ENCODE assay signal across 19 cellular contexts in the genomic region with DNA sequence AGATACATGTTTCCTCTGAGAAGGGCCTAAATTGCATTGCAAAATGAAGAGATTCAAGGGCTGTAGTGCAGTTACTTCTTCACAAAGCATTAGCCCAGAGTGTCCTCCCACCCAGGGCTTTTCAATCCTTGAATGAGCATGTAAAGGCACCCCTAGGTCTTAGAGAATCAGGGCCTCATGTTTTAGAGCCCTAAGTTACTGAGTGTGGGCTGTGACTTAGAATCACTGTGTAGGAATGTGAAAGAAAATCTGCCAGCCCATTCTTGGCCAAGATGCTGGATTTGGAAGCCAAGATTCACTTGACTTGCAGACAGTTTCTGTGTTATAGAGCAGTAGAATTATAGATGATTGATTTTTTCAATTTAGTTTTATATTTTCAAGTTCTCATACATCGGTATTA.
DNase-seq lines count a peak whose midpoint lies in the region; ATAC-seq and TF ChIP-seq lines count a peak whose summit lies in the region.
"Had no signal": no experiment of that assay in that cellular context is flagged by ENCODE, and none has a peak within 500 bp of the region (broad histone marks: within the 10 kb centered on the region; RNA-seq: fewer than 3 reads in every experiment).

No MANE protein-coding gene starts in this region.

- ATAC-seq in heart right ventricle: peak in 7 of 8 donors; percentile 28 to 67 (median 54)
- ATAC-seq: K562; stimulated activated naive B cell treated with anti-CD40 and anti-IgM and Interleukin-4, amounts not matched to agents 10 μg/mL and 1 μg/mL and 100 μg/mL, for 72 hours; WTC11 had no signal

- WGBS in heart right ventricle, 2 donors: 71 to 85% methylated on average over 1 of the region's 1 CpG

- H3K36me3 Mint-ChIP-seq in activated CD4-positive, alpha-beta memory T cell treated with anti-CD3 and anti-CD28 coated beads for 36 hours: no peaks in the 10 kb centered on the region
- H3K36me3 Mint-ChIP-seq in CD14-positive monocyte: no peaks in the 10 kb centered on the region
- H3K36me3 Mint-ChIP-seq: activated naive CD4-positive, alpha-beta T cell treated with anti-CD3 and anti-CD28 coated beads, Interleukin-2, amount 10 ng/mL, durations not matched to agents 7 days and 5 days; brain; stimulated activated naive B cell treated with anti-CD40 and anti-IgM and Interleukin-4, amounts not matched to agents 10 μg/mL and 1 μg/mL and 100 μg/mL, for 72 hours; WTC11 had no signal

- H3K9me3 Mint-ChIP-seq in activated CD4-positive, alpha-beta memory T cell treated with anti-CD3 and anti-CD28 coated beads for 36 hours: peaks cover 3% of the 10 kb centered on the region
- peaks cover 0 to 7% (median 2%) of the 10 kb centered on the region in 7 donors for H3K9me3 Mint-ChIP-seq in CD14-positive monocyte
- H3K9me3 Mint-ChIP-seq: activated CD4-positive, alpha-beta memory T cell treated with anti-CD3 and anti-CD28 coated beads, Interleukin-2, amount 10 ng/mL, durations not matched to agents 7 days and 5 days; activated naive CD4-positive, alpha-beta T cell treated with anti-CD3 and anti-CD28 coated beads, Interleukin-2, amount 10 ng/mL, durations not matched to agents 7 days and 5 days; activated T-cell treated with anti-CD3 and anti-CD28 coated beads, Interleukin-2, amount 50 U/mL, for 24 hours; WTC11 had no signal

- no peaks in the 10 kb centered on the region for H3K9me3 ChIP-seq in heart right ventricle
- H3K9me3 ChIP-seq: SJCRH30, upper lobe of left lung had no signal

- no peak overlapping the region for H3K4me3 ChIP-seq in heart right ventricle
- H3K4me3 ChIP-seq: K562, SJCRH30, upper lobe of left lung had no signal

- POLR2A ChIA-PET in activated CD4-positive, alpha-beta memory T cell treated with anti-CD3 and anti-CD28 coated beads for 36 hours (lab: Charles Lee): no interaction called here

- no peak overlapping the region for H3K4me3 Mint-ChIP-seq in activated CD4-positive, alpha-beta memory T cell treated with anti-CD3 and anti-CD28 coated beads for 36 hours
- no peak overlapping the region for H3K4me3 Mint-ChIP-seq in CD14-positive monocyte
- H3K4me3 Mint-ChIP-seq: activated CD4-positive, alpha-beta memory T cell treated with anti-CD3 and anti-CD28 coated beads, Interleukin-2, amount 10 ng/mL, durations not matched to agents 7 days and 5 days; activated naive CD4-positive, alpha-beta T cell treated with anti-CD3 and anti-CD28 coated beads, Interleukin-2, amount 10 ng/mL, durations not matched to agents 7 days and 5 days; activated T-cell treated with anti-CD3 and anti-CD28 coated beads, Interleukin-2, amount 50 U/mL, for 24 hours; brain; H9; stimulated activated naive B cell treated with anti-CD40 and anti-IgM and Interleukin-4, amounts not matched to agents 10 μg/mL and 1 μg/mL and 100 μg/mL, for 72 hours; WTC11 had no signal

- peaks cover 3% of the 10 kb centered on the region for H3K27me3 Mint-ChIP-seq in activated CD4-positive, alpha-beta memory T cell treated with anti-CD3 and anti-CD28 coated beads for 36 hours
- peaks cover 0 to 3% (median 0%) of the 10 kb centered on the region in 3 donors for H3K27me3 Mint-ChIP-seq in CD14-positive monocyte (ENCODE audit: low read depth in 3 of 3)
- H3K27me3 Mint-ChIP-seq: activated CD4-positive, alpha-beta memory T cell treated with anti-CD3 and anti-CD28 coated beads, Interleukin-2, amount 10 ng/mL, durations not matched to agents 7 days and 5 days; activated naive CD4-positive, alpha-beta T cell treated with anti-CD3 and anti-CD28 coated beads, Interleukin-2, amount 10 ng/mL, durations not matched to agents 7 days and 5 days; activated T-cell treated with anti-CD3 and anti-CD28 coated beads, Interleukin-2, amount 50 U/mL, for 24 hours; brain; stimulated activated naive B cell treated with anti-CD40 and anti-IgM and Interleukin-4, amounts not matched to agents 10 μg/mL and 1 μg/mL and 100 μg/mL, for 72 hours had no signal

- H3K27me3 ChIP-seq in heart right ventricle: no peaks in the 10 kb centered on the region
- H3K27me3 ChIP-seq: SJCRH30, upper lobe of left lung had no signal

- intact Hi-C loops in heart right ventricle (cut with DNase I) (loop anchor here in 3 of 10 donors (5.0 to 10.0 kb wide), 2 partner anchors 148 to 150 kb away; no protein-coding TSS in a partner anchor), CD14-positive monocyte (cut with micrococcal nuclease) (no loop called here)
- intact Hi-C loops in activated CD4-positive, alpha-beta memory T cell treated with anti-CD3 and anti-CD28 coated beads for 36 hours (cut with micrococcal nuclease): no loop called here

- peak; percentile 55 for DNase-seq in GM03348 (ENCODE audit: low spot score)
- peak; percentile 44 for DNase-seq in cerebellar cortex (ENCODE audit: low spot score)
- peak in 1 of 2 donors; percentile 18 for DNase-seq in heart right ventricle
- peak; percentile 45 for DNase-seq in stromal cell of bone marrow (ENCODE audit: low read depth)
- no peak for DNase-seq in activated CD4-positive, alpha-beta memory T cell treated with anti-CD3 and anti-CD28 coated beads for 36 hours
- DNase-seq in NOMO-1 treated with DMSO at 0.1 percent for 48 hours (lab: John Stamatoyannopoulos, UW; ENCODE audit: unreplicated experiment): no peak
- no peak for DNase-seq in CD14-positive monocyte (ENCODE audit: low spot score)
- DNase-seq in Kasumi-1 (lab: John Stamatoyannopoulos, UW): no peak
- DNase-seq: activated CD4-positive, alpha-beta memory T cell treated with anti-CD3 and anti-CD28 coated beads, Interleukin-2, amount 10 ng/mL, durations not matched to agents 7 days and 5 days; activated naive CD4-positive, alpha-beta T cell treated with anti-CD3 and anti-CD28 coated beads, Interleukin-2, amount 10 ng/mL, durations not matched to agents 7 days and 5 days; activated T-cell treated with anti-CD3 and anti-CD28 coated beads, Interleukin-2, amount 50 U/mL, for 24 hours; H9; NCI-H526; SJCRH30; stimulated activated naive B cell treated with anti-CD40 and anti-IgM and Interleukin-4, amounts not matched to agents 10 μg/mL and 1 μg/mL and 100 μg/mL, for 72 hours; upper lobe of left lung had no signal

- peaks cover 6 to 55% (median 27%) of the 10 kb centered on the region in 9 donors for H3K4me1 ChIP-seq in heart right ventricle
- H3K4me1 ChIP-seq: SJCRH30 had no signal

- H3K27ac Mint-ChIP-seq in activated CD4-positive, alpha-beta memory T cell treated with anti-CD3 and anti-CD28 coated beads for 36 hours: no peak overlapping the region
- H3K27ac Mint-ChIP-seq in CD14-positive monocyte: no peak overlapping the region
- H3K27ac Mint-ChIP-seq: activated CD4-positive, alpha-beta memory T cell treated with anti-CD3 and anti-CD28 coated beads, Interleukin-2, amount 10 ng/mL, durations not matched to agents 7 days and 5 days; activated naive CD4-positive, alpha-beta T cell treated with anti-CD3 and anti-CD28 coated beads, Interleukin-2, amount 10 ng/mL, durations not matched to agents 7 days and 5 days; activated T-cell treated with anti-CD3 and anti-CD28 coated beads, Interleukin-2, amount 50 U/mL, for 24 hours; H9; stimulated activated naive B cell treated with anti-CD40 and anti-IgM and Interleukin-4, amounts not matched to agents 10 μg/mL and 1 μg/mL and 100 μg/mL, for 72 hours; WTC11 had no signal

- TF ChIP-seq CTCF in heart right ventricle (IDR thresholded peaks at IDR 0.05) (no peak), CD14-positive monocyte (IDR thresholded peaks at IDR 0.05) (no peak)

- no peaks in the 10 kb centered on the region for H3K4me1 Mint-ChIP-seq in activated CD4-positive, alpha-beta memory T cell treated with anti-CD3 and anti-CD28 coated beads for 36 hours (ENCODE audit: low read depth)
- H3K4me1 Mint-ChIP-seq in CD14-positive monocyte: no peaks in the 10 kb centered on the region
- H3K4me1 Mint-ChIP-seq: activated CD4-positive, alpha-beta memory T cell treated with anti-CD3 and anti-CD28 coated beads, Interleukin-2, amount 10 ng/mL, durations not matched to agents 7 days and 5 days; activated naive CD4-positive, alpha-beta T cell treated with anti-CD3 and anti-CD28 coated beads, Interleukin-2, amount 10 ng/mL, durations not matched to agents 7 days and 5 days; brain; stimulated activated naive B cell treated with anti-CD40 and anti-IgM and Interleukin-4, amounts not matched to agents 10 μg/mL and 1 μg/mL and 100 μg/mL, for 72 hours had no signal

- H3K36me3 ChIP-seq in heart right ventricle: no peaks in the 10 kb centered on the region
- H3K36me3 ChIP-seq: SJCRH30, upper lobe of left lung had no signal

- H3K27ac ChIP-seq in heart right ventricle: peak overlapping the region in 6 of 10 donors; percentile 4 to 70 (median 69)
- H3K27ac ChIP-seq: SJCRH30 had no signal

- CTCF ChIA-PET in activated CD4-positive, alpha-beta memory T cell treated with anti-CD3 and anti-CD28 coated beads for 36 hours (lab: Charles Lee): no interaction called here

Comparison
In these comparisons a context has a peak if more than half of its experiments do, and no peak if none do; other contexts are left out.
1. DNase-seq: peak in GM03348 (single experiment), cerebellar cortex (single experiment) and stromal cell of bone marrow (single experiment); none in activated CD4-positive, alpha-beta memory T cell treated with anti-CD3 and anti-CD28 coated beads for 36 hours (single experiment), NOMO-1 treated with DMSO at 0.1 percent for 48 hours (single experiment), CD14-positive monocyte (single experiment) and Kasumi-1 (0 of 2).